In the genomic region with DNA sequence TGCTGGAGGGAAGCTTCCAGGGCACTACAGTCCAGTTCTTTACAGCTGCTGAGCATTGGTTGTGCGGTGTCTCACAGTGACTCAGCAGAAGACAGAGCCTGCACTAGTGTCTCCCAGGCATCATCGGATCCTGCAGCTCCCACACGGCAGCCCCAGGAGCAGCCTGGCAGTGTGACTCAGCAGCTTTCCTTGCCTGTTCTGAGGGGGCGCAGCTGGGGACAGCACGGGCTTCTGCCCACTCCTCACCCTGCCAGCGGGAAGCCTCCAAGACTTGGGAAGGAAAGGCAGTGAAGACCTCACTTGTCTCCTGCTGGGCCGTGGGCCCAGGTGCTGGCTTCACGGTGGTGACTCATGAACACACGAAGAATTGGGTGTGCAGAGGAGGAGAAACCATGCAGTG, we compare ENCODE assay signal across 8 cellular contexts.
DNase-seq lines count a peak whose midpoint lies in the region; ATAC-seq lines count a peak whose summit lies in the region.

No MANE protein-coding gene starts in this region.

- H3K23ac ChIP-seq in neuronal stem cell (ENCODE audit: low read depth, low read length, poor library complexity), result no peak overlapping the region

- no peak overlapping the region for H2BK15ac ChIP-seq in neuronal stem cell (ENCODE audit: low read length)

- ATAC-seq in esophagus mucosa (peak; percentile 81), HG03039 (IDR thresholded peaks at IDR 0.05; ENCODE audit: unreplicated experiment) (no peak), GM21529 (IDR thresholded peaks at IDR 0.05; ENCODE audit: unreplicated experiment) (no peak)

- no peak overlapping the region for H3K14ac ChIP-seq in neuronal stem cell (ENCODE audit: low read length)

- peak overlapping the region; percentile 61 for H3K18ac ChIP-seq in neuronal stem cell (ENCODE audit: low read length)

- no peaks in the 10 kb centered on the region for H3K27me3 ChIP-seq in neuronal stem cell (ENCODE audit: control insufficient read depth in 3 of 3, insufficient read depth in 3 of 3, low read depth in 1 of 3, low read length in 3 of 3)

- H2AK5ac ChIP-seq in neuronal stem cell (ENCODE audit: low read depth, low read length), result peak overlapping the region; percentile 16

- peaks cover 0 to 2% of the 10 kb centered on the region in 2 donors for H3K4me1 ChIP-seq in neuronal stem cell (ENCODE audit: control insufficient read depth in 2 of 2, insufficient read depth in 1 of 2, low read depth in 1 of 2, low read length in 2 of 2)

- H4K91ac ChIP-seq in neuronal stem cell (ENCODE audit: low read depth, low read length, poor library complexity), result no peak overlapping the region

- DNase-seq in ELR (ENCODE audit: low read depth) (peak; percentile 82), OCI-M1 (lab: John Stamatoyannopoulos, UW) (peak; percentile 62), neuronal stem cell (ENCODE audit: low spot score) (no peak), OCI-M2 (lab: John Stamatoyannopoulos, UW; ENCODE audit: unreplicated experiment) (no peak), activated T-cell treated with anti-CD3 and anti-CD28 coated beads for 4 hours (no peak)

- WGBS in neuronal stem cell (ENCODE audit: extremely low coverage in 2 of 2, insufficient read length in 2 of 2, insufficient replicate concordance in 1 of 2), 2 donors, result no CpG with 5 or more reads among the region's 9 CpGs

- no peaks in the 10 kb centered on the region for H3K9me3 ChIP-seq in neuronal stem cell (replicated peaks in 1 of 2; ENCODE audit: control insufficient read depth in 2 of 2, insufficient read depth in 1 of 2, low read depth in 1 of 2, low read length in 2 of 2)

- H3K27ac ChIP-seq in neuronal stem cell (replicated peaks; ENCODE audit: low read length), result no peak overlapping the region

- H2BK5ac ChIP-seq in neuronal stem cell (ENCODE audit: low read length), result no peak overlapping the region

- H3K4me3 ChIP-seq in neuronal stem cell (ENCODE audit: low read length in 2 of 2), result no peak overlapping the region

- no peak overlapping the region for H4K8ac ChIP-seq in neuronal stem cell (ENCODE audit: low read depth, low read length)

- H2AFZ ChIP-seq in neuronal stem cell (ENCODE audit: low read length), result no peak overlapping the region

- H3K4ac ChIP-seq in neuronal stem cell (ENCODE audit: low read length), result no peak overlapping the region

- no peaks in the 10 kb centered on the region for H3K79me1 ChIP-seq in neuronal stem cell (ENCODE audit: low read depth, low read length)

- no peak overlapping the region for H3K9ac ChIP-seq in neuronal stem cell (ENCODE audit: low read depth, low read length, poor library complexity)

- no peaks in the 10 kb centered on the region for H3K36me3 ChIP-seq in neuronal stem cell (replicated peaks in 1 of 2; ENCODE audit: control insufficient read depth in 2 of 2, insufficient read depth in 2 of 2, low read length in 2 of 2)

- H3K4me2 ChIP-seq in neuronal stem cell (ENCODE audit: insufficient read depth, low read length, poor library complexity, severe bottlenecking), result no peak overlapping the region

- no peak overlapping the region for H2BK12ac ChIP-seq in neuronal stem cell (ENCODE audit: low read length)

- H2BK120ac ChIP-seq in neuronal stem cell (ENCODE audit: low read depth, low read length), result no peak overlapping the region

Comparison
In these comparisons a context has a peak if more than half of its experiments do, and no peak if none do; other contexts are left out.
1. DNase-seq: peak in ELR (single experiment) and OCI-M1 (single experiment); none in neuronal stem cell (single experiment), OCI-M2 (single experiment) and activated T-cell treated with anti-CD3 and anti-CD28 coated beads for 4 hours (single experiment).